ENCODE assay signal across 10 cellular contexts in the genomic region with DNA sequence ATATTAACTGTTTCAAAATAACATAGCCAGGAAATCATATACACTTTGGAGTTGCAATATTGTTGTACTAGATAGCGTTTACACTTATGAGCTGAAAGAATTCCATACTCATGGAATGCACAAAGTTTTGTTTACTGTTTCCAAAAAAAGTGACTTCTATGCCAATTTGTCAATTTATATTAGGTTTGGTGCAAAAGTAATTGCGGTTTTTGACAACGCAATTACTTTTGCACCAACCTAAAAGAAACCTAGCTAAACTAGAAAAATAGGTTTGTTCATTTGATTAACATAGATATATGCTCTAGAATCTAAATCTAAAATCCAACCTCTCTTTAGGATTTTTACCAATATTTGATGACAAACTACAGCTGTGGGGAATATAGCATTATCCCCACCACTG. TPM values are rescaled to one million over a fixed set of nuclear protein-coding genes. Genes with fewer than 3 reads are reported as not detected.
"Had no signal": no experiment of that assay in that cellular context is flagged by ENCODE, and none has a peak within 500 bp of the region (broad histone marks: within the 10 kb centered on the region; RNA-seq: fewer than 3 reads in every experiment).

No MANE protein-coding gene starts in this region.

- H3K27ac Mint-ChIP-seq: HFFc6 had no signal

- H3K4me3 Mint-ChIP-seq: HFFc6 had no signal

- DNase-seq: GM23248, GOT3, H7, HFFc6, IMR-90, KBM-7 had no signal

- H3K27ac ChIP-seq: HL-60, KMS-11 had no signal

- H3K9me3 Mint-ChIP-seq: HFFc6 had no signal

RNA-seq across cellular contexts. Expression of gene RXFP1, which starts 15.2 kb away (rescaled TPM):
- total RNA-seq: H4, H7, HFFc6, HT1080, IMR-90 had no signal
